ENCODE assay signal across 1 cellular context in the genomic region with DNA sequence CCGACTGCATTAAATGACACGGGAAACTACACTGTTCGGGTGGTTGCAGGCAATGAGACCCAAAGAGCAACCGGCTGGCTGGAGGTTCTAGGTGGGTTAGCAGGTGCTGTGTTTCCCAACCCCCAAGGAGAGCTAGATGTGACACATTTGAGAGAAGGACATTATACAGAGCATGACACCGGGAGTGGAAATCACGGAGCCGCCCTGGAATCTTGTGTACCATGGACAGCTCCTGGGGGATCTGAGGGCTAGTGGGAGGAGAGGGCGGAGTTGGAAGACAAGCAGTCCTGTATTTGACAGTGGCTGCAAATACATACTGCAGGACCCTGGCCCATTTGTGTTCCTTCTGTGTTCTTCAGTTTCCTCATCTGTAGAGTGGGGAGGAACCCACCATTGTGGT.
TF ChIP-seq lines count a peak whose summit lies in the region.

No MANE protein-coding gene starts in this region.

TF ChIP-seq in HepG2, 621 proteins besides CTCF, POLR2A, EP300 and RAD21 (continues in another document):
- TF ChIP-seq ZNF780A (CRISPR knock-in tag; IDR thresholded peaks at IDR 0.05) (0 out of 2 replicates have a peak, but pooled peaks have one; percentile 43), ELF3 (CRISPR knock-in tag; IDR thresholded peaks at IDR 0.05) (0 out of 2 replicates have a peak, but pooled peaks have one; percentile 42), KLF6 (CRISPR knock-in tag; IDR thresholded peaks at IDR 0.05) (peak; percentile 87; the same call in 1 of the 2 replicates), ZNF331 (CRISPR knock-in tag; IDR thresholded peaks at IDR 0.05) (0 out of 2 replicates have a peak, but pooled peaks have one; percentile 48), DNMT3B (CRISPR knock-in tag; conservative IDR thresholded peaks at IDR 0.05) (0 out of 2 replicates have a peak, but pooled peaks have one; percentile 76), ZNF530 (CRISPR knock-in tag; IDR thresholded peaks at IDR 0.05; ENCODE audit: low read depth) (0 out of 2 replicates have a peak, but pooled peaks have one; percentile 39), MIER2 (CRISPR knock-in tag; IDR thresholded peaks at IDR 0.05) (peak; percentile 97), BRCA1 (CRISPR knock-in tag; IDR thresholded peaks at IDR 0.05) (no peak), TGIF2 (CRISPR knock-in tag; IDR thresholded peaks at IDR 0.05) (peak; percentile 59; the same call in 1 of the 2 replicates), ZNF350 (CRISPR knock-in tag; IDR thresholded peaks at IDR 0.05; ENCODE audit: borderline replicate concordance, low read depth) (no peak), ZBTB7B (CRISPR knock-in tag; IDR thresholded peaks at IDR 0.05) (no peak), MTF2 (CRISPR knock-in tag; IDR thresholded peaks at IDR 0.05; ENCODE audit: borderline replicate concordance) (no peak), KLF16 (CRISPR knock-in tag; IDR thresholded peaks at IDR 0.05) (peak in 1 of 2 experiments; percentile 78; a peak in 2 of 4 replicates), KLF11 (CRISPR knock-in tag; IDR thresholded peaks at IDR 0.05) (0 out of 2 replicates have a peak, but pooled peaks have one; percentile 50), ZNF335 (CRISPR knock-in tag; IDR thresholded peaks at IDR 0.05) (peak; percentile 87), ZNF12 (CRISPR knock-in tag; IDR thresholded peaks at IDR 0.05) (peak; percentile 46; the same call in 1 of the 2 replicates), HOXA5 (CRISPR knock-in tag; IDR thresholded peaks at IDR 0.05) (0 out of 2 replicates have a peak, but pooled peaks have one; percentile 53), PHF21A (CRISPR knock-in tag; IDR thresholded peaks at IDR 0.05) (no peak), ZNF441 (CRISPR knock-in tag; IDR thresholded peaks at IDR 0.05; ENCODE audit: borderline replicate concordance) (peak; percentile 93; the same call in 1 of the 2 replicates), GTF2F1 (IDR thresholded peaks at IDR 0.05; ENCODE audit: low read length) (no peak), SRY (CRISPR knock-in tag; IDR thresholded peaks at IDR 0.05) (peak; percentile 53; the same call in 1 of the 2 replicates), TSC22D2 (CRISPR knock-in tag; IDR thresholded peaks at IDR 0.05; ENCODE audit: borderline replicate concordance) (0 out of 2 replicates have a peak, but pooled peaks have one; percentile 71), NFIC (IDR thresholded peaks at IDR 0.05; ENCODE audit: low read length) (no peak), NR2F1 (CRISPR knock-in tag; IDR thresholded peaks at IDR 0.05) (no peak), SRSF9 (IDR thresholded peaks at IDR 0.05; ENCODE audit: borderline replicate concordance, insufficient read depth, low read depth, low read length, poor library complexity, severe bottlenecking) (no peak), IRF2 (CRISPR knock-in tag; IDR thresholded peaks at IDR 0.05) (peak; percentile 46; the same call in 1 of the 2 replicates), ZNF709 (CRISPR knock-in tag; IDR thresholded peaks at IDR 0.05) (no peak), HES4 (CRISPR knock-in tag; IDR thresholded peaks at IDR 0.05; ENCODE audit: borderline replicate concordance) (0 out of 2 replicates have a peak, but pooled peaks have one; percentile 33), JUNB (CRISPR knock-in tag; IDR thresholded peaks at IDR 0.05; ENCODE audit: borderline replicate concordance) (peak; percentile 29; the same call in 1 of the 2 replicates)
- TF ChIP-seq, protein P1, sequence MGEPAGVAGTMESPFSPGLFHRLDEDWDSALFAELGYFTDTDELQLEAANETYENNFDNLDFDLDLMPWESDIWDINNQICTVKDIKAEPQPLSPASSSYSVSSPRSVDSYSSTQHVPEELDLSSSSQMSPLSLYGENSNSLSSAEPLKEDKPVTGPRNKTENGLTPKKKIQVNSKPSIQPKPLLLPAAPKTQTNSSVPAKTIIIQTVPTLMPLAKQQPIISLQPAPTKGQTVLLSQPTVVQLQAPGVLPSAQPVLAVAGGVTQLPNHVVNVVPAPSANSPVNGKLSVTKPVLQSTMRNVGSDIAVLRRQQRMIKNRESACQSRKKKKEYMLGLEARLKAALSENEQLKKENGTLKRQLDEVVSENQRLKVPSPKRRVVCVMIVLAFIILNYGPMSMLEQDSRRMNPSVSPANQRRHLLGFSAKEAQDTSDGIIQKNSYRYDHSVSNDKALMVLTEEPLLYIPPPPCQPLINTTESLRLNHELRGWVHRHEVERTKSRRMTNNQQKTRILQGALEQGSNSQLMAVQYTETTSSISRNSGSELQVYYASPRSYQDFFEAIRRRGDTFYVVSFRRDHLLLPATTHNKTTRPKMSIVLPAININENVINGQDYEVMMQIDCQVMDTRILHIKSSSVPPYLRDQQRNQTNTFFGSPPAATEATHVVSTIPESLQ (CRISPR knock-in tag; conservative IDR thresholded peaks at IDR 0.05): 0 out of 2 replicates have a peak, but pooled peaks have one; percentile 59
- TF ChIP-seq, protein P2, sequence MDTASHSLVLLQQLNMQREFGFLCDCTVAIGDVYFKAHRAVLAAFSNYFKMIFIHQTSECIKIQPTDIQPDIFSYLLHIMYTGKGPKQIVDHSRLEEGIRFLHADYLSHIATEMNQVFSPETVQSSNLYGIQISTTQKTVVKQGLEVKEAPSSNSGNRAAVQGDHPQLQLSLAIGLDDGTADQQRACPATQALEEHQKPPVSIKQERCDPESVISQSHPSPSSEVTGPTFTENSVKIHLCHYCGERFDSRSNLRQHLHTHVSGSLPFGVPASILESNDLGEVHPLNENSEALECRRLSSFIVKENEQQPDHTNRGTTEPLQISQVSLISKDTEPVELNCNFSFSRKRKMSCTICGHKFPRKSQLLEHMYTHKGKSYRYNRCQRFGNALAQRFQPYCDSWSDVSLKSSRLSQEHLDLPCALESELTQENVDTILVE (CRISPR knock-in tag; IDR thresholded peaks at IDR 0.05): peak; percentile 47; the same call in 1 of the 2 replicates
- TF ChIP-seq, protein P3, sequence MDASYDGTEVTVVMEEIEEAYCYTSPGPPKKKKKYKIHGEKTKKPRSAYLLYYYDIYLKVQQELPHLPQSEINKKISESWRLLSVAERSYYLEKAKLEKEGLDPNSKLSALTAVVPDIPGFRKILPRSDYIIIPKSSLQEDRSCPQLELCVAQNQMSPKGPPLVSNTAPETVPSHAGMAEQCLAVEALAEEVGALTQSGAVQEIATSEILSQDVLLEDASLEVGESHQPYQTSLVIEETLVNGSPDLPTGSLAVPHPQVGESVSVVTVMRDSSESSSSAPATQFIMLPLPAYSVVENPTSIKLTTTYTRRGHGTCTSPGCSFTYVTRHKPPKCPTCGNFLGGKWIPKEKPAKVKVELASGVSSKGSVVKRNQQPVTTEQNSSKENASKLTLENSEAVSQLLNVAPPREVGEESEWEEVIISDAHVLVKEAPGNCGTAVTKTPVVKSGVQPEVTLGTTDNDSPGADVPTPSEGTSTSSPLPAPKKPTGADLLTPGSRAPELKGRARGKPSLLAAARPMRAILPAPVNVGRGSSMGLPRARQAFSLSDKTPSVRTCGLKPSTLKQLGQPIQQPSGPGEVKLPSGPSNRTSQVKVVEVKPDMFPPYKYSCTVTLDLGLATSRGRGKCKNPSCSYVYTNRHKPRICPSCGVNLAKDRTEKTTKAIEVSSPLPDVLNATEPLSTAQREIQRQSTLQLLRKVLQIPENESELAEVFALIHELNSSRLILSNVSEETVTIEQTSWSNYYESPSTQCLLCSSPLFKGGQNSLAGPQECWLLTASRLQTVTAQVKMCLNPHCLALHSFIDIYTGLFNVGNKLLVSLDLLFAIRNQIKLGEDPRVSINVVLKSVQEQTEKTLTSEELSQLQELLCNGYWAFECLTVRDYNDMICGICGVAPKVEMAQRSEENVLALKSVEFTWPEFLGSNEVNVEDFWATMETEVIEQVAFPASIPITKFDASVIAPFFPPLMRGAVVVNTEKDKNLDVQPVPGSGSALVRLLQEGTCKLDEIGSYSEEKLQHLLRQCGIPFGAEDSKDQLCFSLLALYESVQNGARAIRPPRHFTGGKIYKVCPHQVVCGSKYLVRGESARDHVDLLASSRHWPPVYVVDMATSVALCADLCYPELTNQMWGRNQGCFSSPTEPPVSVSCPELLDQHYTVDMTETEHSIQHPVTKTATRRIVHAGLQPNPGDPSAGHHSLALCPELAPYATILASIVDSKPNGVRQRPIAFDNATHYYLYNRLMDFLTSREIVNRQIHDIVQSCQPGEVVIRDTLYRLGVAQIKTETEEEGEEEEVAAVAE (CRISPR knock-in tag; IDR thresholded peaks at IDR 0.05; ENCODE audit: borderline replicate concordance): 0 out of 2 replicates have a peak, but pooled peaks have one; percentile 24
- TF ChIP-seq, protein P4, sequence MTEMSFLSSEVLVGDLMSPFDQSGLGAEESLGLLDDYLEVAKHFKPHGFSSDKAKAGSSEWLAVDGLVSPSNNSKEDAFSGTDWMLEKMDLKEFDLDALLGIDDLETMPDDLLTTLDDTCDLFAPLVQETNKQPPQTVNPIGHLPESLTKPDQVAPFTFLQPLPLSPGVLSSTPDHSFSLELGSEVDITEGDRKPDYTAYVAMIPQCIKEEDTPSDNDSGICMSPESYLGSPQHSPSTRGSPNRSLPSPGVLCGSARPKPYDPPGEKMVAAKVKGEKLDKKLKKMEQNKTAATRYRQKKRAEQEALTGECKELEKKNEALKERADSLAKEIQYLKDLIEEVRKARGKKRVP (CRISPR knock-in tag; IDR thresholded peaks at IDR 0.05): 0 out of 4 replicates have a peak, but pooled peaks of 1 of the 2 experiments have one; percentile 14
- TF ChIP-seq, protein P5, sequence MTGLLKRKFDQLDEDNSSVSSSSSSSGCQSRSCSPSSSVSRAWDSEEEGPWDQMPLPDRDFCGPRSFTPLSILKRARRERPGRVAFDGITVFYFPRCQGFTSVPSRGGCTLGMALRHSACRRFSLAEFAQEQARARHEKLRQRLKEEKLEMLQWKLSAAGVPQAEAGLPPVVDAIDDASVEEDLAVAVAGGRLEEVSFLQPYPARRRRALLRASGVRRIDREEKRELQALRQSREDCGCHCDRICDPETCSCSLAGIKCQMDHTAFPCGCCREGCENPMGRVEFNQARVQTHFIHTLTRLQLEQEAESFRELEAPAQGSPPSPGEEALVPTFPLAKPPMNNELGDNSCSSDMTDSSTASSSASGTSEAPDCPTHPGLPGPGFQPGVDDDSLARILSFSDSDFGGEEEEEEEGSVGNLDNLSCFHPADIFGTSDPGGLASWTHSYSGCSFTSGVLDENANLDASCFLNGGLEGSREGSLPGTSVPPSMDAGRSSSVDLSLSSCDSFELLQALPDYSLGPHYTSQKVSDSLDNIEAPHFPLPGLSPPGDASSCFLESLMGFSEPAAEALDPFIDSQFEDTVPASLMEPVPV (CRISPR knock-in tag; IDR thresholded peaks at IDR 0.05): no peak
- TF ChIP-seq, protein P6, sequence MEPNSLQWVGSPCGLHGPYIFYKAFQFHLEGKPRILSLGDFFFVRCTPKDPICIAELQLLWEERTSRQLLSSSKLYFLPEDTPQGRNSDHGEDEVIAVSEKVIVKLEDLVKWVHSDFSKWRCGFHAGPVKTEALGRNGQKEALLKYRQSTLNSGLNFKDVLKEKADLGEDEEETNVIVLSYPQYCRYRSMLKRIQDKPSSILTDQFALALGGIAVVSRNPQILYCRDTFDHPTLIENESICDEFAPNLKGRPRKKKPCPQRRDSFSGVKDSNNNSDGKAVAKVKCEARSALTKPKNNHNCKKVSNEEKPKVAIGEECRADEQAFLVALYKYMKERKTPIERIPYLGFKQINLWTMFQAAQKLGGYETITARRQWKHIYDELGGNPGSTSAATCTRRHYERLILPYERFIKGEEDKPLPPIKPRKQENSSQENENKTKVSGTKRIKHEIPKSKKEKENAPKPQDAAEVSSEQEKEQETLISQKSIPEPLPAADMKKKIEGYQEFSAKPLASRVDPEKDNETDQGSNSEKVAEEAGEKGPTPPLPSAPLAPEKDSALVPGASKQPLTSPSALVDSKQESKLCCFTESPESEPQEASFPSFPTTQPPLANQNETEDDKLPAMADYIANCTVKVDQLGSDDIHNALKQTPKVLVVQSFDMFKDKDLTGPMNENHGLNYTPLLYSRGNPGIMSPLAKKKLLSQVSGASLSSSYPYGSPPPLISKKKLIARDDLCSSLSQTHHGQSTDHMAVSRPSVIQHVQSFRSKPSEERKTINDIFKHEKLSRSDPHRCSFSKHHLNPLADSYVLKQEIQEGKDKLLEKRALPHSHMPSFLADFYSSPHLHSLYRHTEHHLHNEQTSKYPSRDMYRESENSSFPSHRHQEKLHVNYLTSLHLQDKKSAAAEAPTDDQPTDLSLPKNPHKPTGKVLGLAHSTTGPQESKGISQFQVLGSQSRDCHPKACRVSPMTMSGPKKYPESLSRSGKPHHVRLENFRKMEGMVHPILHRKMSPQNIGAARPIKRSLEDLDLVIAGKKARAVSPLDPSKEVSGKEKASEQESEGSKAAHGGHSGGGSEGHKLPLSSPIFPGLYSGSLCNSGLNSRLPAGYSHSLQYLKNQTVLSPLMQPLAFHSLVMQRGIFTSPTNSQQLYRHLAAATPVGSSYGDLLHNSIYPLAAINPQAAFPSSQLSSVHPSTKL (CRISPR knock-in tag; IDR thresholded peaks at IDR 0.05): 0 out of 2 replicates have a peak, but pooled peaks have one; percentile 16
- TF ChIP-seq, protein P7, sequence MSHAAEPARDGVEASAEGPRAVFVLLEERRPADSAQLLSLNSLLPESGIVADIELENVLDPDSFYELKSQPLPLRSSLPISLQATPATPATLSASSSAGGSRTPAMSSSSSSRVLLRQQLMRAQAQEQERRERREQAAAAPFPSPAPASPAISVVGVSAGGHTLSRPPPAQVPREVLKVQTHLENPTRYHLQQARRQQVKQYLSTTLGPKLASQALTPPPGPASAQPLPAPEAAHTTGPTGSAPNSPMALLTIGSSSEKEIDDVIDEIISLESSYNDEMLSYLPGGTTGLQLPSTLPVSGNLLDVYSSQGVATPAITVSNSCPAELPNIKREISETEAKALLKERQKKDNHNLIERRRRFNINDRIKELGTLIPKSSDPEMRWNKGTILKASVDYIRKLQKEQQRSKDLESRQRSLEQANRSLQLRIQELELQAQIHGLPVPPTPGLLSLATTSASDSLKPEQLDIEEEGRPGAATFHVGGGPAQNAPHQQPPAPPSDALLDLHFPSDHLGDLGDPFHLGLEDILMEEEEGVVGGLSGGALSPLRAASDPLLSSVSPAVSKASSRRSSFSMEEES (CRISPR knock-in tag; IDR thresholded peaks at IDR 0.05): peak; percentile 64; the same call in 1 of the 2 replicates
- TF ChIP-seq, protein P8, sequence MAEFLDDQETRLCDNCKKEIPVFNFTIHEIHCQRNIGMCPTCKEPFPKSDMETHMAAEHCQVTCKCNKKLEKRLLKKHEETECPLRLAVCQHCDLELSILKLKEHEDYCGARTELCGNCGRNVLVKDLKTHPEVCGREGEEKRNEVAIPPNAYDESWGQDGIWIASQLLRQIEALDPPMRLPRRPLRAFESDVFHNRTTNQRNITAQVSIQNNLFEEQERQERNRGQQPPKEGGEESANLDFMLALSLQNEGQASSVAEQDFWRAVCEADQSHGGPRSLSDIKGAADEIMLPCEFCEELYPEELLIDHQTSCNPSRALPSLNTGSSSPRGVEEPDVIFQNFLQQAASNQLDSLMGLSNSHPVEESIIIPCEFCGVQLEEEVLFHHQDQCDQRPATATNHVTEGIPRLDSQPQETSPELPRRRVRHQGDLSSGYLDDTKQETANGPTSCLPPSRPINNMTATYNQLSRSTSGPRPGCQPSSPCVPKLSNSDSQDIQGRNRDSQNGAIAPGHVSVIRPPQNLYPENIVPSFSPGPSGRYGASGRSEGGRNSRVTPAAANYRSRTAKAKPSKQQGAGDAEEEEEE (CRISPR knock-in tag; IDR thresholded peaks at IDR 0.05; ENCODE audit: borderline replicate concordance): no peak
- TF ChIP-seq, protein P9, sequence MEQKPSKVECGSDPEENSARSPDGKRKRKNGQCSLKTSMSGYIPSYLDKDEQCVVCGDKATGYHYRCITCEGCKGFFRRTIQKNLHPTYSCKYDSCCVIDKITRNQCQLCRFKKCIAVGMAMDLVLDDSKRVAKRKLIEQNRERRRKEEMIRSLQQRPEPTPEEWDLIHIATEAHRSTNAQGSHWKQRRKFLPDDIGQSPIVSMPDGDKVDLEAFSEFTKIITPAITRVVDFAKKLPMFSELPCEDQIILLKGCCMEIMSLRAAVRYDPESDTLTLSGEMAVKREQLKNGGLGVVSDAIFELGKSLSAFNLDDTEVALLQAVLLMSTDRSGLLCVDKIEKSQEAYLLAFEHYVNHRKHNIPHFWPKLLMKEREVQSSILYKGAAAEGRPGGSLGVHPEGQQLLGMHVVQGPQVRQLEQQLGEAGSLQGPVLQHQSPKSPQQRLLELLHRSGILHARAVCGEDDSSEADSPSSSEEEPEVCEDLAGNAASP (CRISPR knock-in tag; IDR thresholded peaks at IDR 0.05; ENCODE audit: borderline replicate concordance): peak; percentile 23; the same call in 1 of the 2 replicates
